ENCODE assay signal across 8 cellular contexts in the genomic region with DNA sequence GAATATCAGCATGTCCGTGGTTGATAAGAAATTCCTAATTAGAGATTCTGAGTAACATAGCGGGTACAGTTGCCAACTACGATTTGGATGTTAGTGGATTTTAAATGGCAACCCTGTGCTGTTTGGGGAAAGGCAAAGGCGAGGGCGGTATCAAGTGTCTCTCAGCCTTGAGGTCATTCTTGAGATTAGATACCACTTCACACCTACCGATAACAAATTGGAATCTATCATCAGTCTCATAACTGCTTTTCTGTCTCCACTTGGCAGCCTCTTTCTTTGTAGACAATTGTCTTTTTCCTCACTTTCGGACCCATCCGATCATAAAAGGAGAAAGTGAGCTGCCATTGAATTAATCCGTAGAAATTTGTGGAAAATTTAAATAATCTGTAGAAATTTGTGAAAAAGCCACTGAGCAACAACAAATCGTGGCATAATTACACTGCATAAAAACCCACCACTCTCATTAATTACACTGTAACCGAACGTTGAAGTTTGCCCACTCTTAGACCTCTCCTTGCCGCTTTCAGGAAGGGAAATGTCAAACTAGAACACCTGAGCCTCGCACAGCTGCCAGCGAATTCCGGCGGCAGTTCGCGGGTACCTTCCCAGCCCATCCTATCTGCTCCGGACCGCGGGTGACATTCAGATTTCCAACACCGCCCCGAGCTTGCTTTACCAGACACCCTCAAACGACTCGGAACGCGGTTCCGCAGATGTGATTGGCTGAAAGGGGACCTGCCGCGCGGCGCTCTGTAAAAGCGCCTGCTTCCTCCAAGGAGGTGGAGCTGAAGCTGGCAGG. TPM values are rescaled to one million over a fixed set of nuclear protein-coding genes. Genes with fewer than 3 reads are reported as not detected.
A peak's percentile ranks its signal among the peaks of the same experiment; 100 is the strongest.
DNase-seq lines count a peak whose midpoint lies in the region; ATAC-seq and TF ChIP-seq lines count a peak whose summit lies in the region.

No MANE protein-coding gene starts in this region.

- H3K9me3 ChIP-seq in AG04450 (ENCODE audit: control insufficient read depth, insufficient read depth, low read length) (no peaks in the 10 kb centered on the region; the same call in 1 of the 2 replicates), IMR-90 (ENCODE audit: control insufficient read depth, insufficient read depth, low read length) (no peaks in the 10 kb centered on the region), ascending aorta (no peaks in the 10 kb centered on the region), psoas muscle (no peaks in the 10 kb centered on the region)

- H3K18ac ChIP-seq in IMR-90 (ENCODE audit: low read depth, low read length), result peak overlapping the region; percentile 37; the same call in 1 of the 2 replicates

- H2BK20ac ChIP-seq in IMR-90 (ENCODE audit: low read depth, low read length), result peak overlapping the region; percentile 43; the same call in 1 of the 2 replicates

- H3K36me3 ChIP-seq in IMR-90 (ENCODE audit: control insufficient read depth, insufficient read depth, low read length) (peaks cover 5% of the 10 kb centered on the region; the same call in 1 of the 2 replicates), ascending aorta (no peaks in the 10 kb centered on the region), psoas muscle (ENCODE audit: insufficient read depth in 1 of 2, low read depth in 1 of 2) (no peaks in the 10 kb centered on the region)

- peak overlapping the region; percentile 92 for H3K4me3 ChIP-seq in AG04450 (ENCODE audit: low read depth, low read length)
- H3K4me3 ChIP-seq in IMR-90 (ENCODE audit: insufficient read depth, low read depth, low read length), result peak overlapping the region; percentile 81
- H3K4me3 ChIP-seq in ascending aorta, result peak overlapping the region; percentile 67 to 94
- H3K4me3 ChIP-seq in psoas muscle, result peak overlapping the region; percentile 92

- BruUV-seq in IMR-90 (replicated peaks; lab: Mats Ljungman, UMichigan), result TSS peak; percentile 89

- peak overlapping the region; percentile 64 for H3K56ac ChIP-seq in IMR-90 (ENCODE audit: extremely low read depth, insufficient read depth, low read length)

- peak overlapping the region; percentile 96 for H3K4me2 ChIP-seq in IMR-90 (ENCODE audit: low read depth, low read length)

- H3K23ac ChIP-seq in IMR-90 (ENCODE audit: low read depth, low read length), result peak overlapping the region; percentile 69

- H4K20me1 ChIP-seq in IMR-90 (ENCODE audit: insufficient read depth, low read length), result peaks cover 32% of the 10 kb centered on the region

- CTCF ChIA-PET in AG04450 (lab: Charles Lee), result interaction anchor here (0.6 to 5.4 kb wide), 20 partner anchors 7 to 1591 kb away, joined by 3 to 38 read pairs (median 4); no protein-coding TSS in a partner anchor
- CTCF ChIA-PET in IMR-90 (lab: Yijun Ruan, JAX), result interaction anchor here (0.6 to 2.2 kb wide), 3 partner anchors 23 to 1848 kb away, joined by 3 to 6 read pairs (median 6); no protein-coding TSS in a partner anchor

- no peak overlapping the region for H2BK15ac ChIP-seq in IMR-90 (ENCODE audit: low read depth, low read length)

- TF ChIP-seq POLR2A in IMR-90 (IDR thresholded peaks at IDR 0.05; ENCODE audit: low read depth, low read length), result no peak

- H3K14ac ChIP-seq in IMR-90 (replicated peaks; ENCODE audit: low read depth, low read length), result peak overlapping the region; percentile 60

- ATAC-seq in IMR-90 (ENCODE audit: low read depth), result peak; percentile 28
- peak; percentile 65 to 70 (median 68) for ATAC-seq in psoas muscle

- dilution Hi-C loops in IMR-90 (cut with HindIII; ENCODE audit: low sequenced_read_pairs, unreplicated experiment), result no loop called here

- no peak for TF ChIP-seq RAD21 in IMR-90 (IDR thresholded peaks at IDR 0.05; ENCODE audit: low read length)

- H2BK120ac ChIP-seq in IMR-90 (ENCODE audit: low read depth, low read length), result peak overlapping the region; percentile 20; the same call in 1 of the 2 replicates

- peaks cover 0 to 10% of the 10 kb centered on the region in 2 experiments; a peak in 2 of 4 replicates for H3K79me1 ChIP-seq in IMR-90 (ENCODE audit: low read depth in 1 of 2, low read length in 2 of 2)

- peak overlapping the region; percentile 48 for H2AK5ac ChIP-seq in IMR-90 (ENCODE audit: low read depth, low read length)

- peak overlapping the region; percentile 88 for H2BK5ac ChIP-seq in IMR-90 (ENCODE audit: low read depth, low read length, poor library complexity, severe bottlenecking)

- POLR2A ChIA-PET in AG04450 (lab: Yijun Ruan, JAX) (interaction anchor here (0.6 to 1.7 kb wide), 2 partner anchors 676 to 1238 kb away, joined by 6 to 7 read pairs; no protein-coding TSS in a partner anchor), IMR-90 (lab: Charles Lee; ENCODE audit: unreplicated experiment) (interaction anchor here (0.5 to 1.0 kb wide), 10 partner anchors 137 to 1397 kb away, joined by 3 to 11 read pairs (median 4); no protein-coding TSS in a partner anchor)

- peak overlapping the region; percentile 3 to 47 for H4K8ac ChIP-seq in IMR-90 (ENCODE audit: low read depth in 2 of 2, low read length in 2 of 2)

- no peaks in the 10 kb centered on the region for H3K27me3 ChIP-seq in AG04450 (ENCODE audit: control insufficient read depth, insufficient read depth, low read length)
- no peaks in the 10 kb centered on the region for H3K27me3 ChIP-seq in IMR-90 (ENCODE audit: control insufficient read depth, insufficient read depth, low read length)
- no peaks in the 10 kb centered on the region for H3K27me3 ChIP-seq in ascending aorta
- H3K27me3 ChIP-seq in psoas muscle (ENCODE audit: insufficient read depth in 3 of 3, low read length in 2 of 3), result no peaks in the 10 kb centered on the region

- peak overlapping the region; percentile 79 for H3K9ac ChIP-seq in IMR-90 (ENCODE audit: low read depth, low read length)

- H2AK9ac ChIP-seq in IMR-90 (replicated peaks; ENCODE audit: low read depth, low read length, poor library complexity), result peak overlapping the region; percentile 12

- in situ Hi-C loops in IMR-90 (cut with MboI; ENCODE audit: low sequenced_read_pairs), result loop anchor here (10.0 kb wide), 1 partner anchor 1588 kb away; a partner anchor contains a TSS

- no peak overlapping the region for H4K91ac ChIP-seq in IMR-90 (ENCODE audit: insufficient read depth, low read depth, low read length)

- DNase-seq in AG04450 (ENCODE audit: low read depth, low spot score), result no peak
- peak; percentile 13 for DNase-seq in GM19238 (ENCODE audit: insufficient read length, low spot score)
- DNase-seq in IMR-90, result no peak
- peak; percentile 96 for DNase-seq in SK-N-DZ (ENCODE audit: low spot score)
- peak; percentile 33 to 87 for DNase-seq in ascending aorta (ENCODE audit: low spot score in 2 of 2)
- DNase-seq in hypothalamus (lab: John Stamatoyannopoulos, UW), result peak in 38 of 51 donors; percentile 9 to 88 (median 62)
- DNase-seq in psoas muscle, result peak; percentile 77 to 85
- no peak for DNase-seq in retina

- H3K27ac ChIP-seq in AG04450 (ENCODE audit: low read depth, low read length), result peak overlapping the region; percentile 83
- H3K27ac ChIP-seq in IMR-90 (ENCODE audit: insufficient read depth, low read length), result peak overlapping the region; percentile 78
- peak overlapping the region; percentile 88 to 91 for H3K27ac ChIP-seq in ascending aorta
- peak overlapping the region; percentile 97 for H3K27ac ChIP-seq in psoas muscle

- peak overlapping the region; percentile 14; the same call in 1 of the 2 replicates for H4K5ac ChIP-seq in IMR-90 (ENCODE audit: low read depth, low read length)

- H3K4me1 ChIP-seq in IMR-90 (ENCODE audit: control insufficient read depth, insufficient read depth, low read length), result peaks cover 2% of the 10 kb centered on the region; the same call in 1 of the 2 replicates
- H3K4me1 ChIP-seq in ascending aorta, result peaks cover 0 to 16% of the 10 kb centered on the region in 2 donors
- H3K4me1 ChIP-seq in psoas muscle, result peaks cover 35% of the 10 kb centered on the region

- peak overlapping the region; percentile 73; the same call in 1 of the 2 replicates for H3K4ac ChIP-seq in IMR-90 (ENCODE audit: low read depth, low read length)

- no peak overlapping the region for H2AFZ ChIP-seq in IMR-90 (replicated peaks; ENCODE audit: low read length, poor library complexity)

- intact Hi-C loops in IMR-90 (cut with micrococcal nuclease) (loop anchor here (1.0 to 10.0 kb wide), 5 partner anchors 262 to 1605 kb away; a partner anchor contains a TSS), ascending aorta (cut with DNase I) (loop anchor here (1.0 to 10.0 kb wide), 6 partner anchors 24 to 1965 kb away; a partner anchor contains a TSS), psoas muscle (cut with DNase I) (loop anchor here in 1 of 2 donors (5.0 to 10.0 kb wide), 2 partner anchors 152 to 1590 kb away; a partner anchor contains a TSS)

- no peaks in the 10 kb centered on the region; the same call in 1 of the 2 replicates for H3K9me1 ChIP-seq in IMR-90 (ENCODE audit: insufficient read depth, low read length)

- 6% methylated on average over 3 of the region's 34 CpGs; no CpG with 5 or more reads in 1 of the 2 experiments for WGBS in IMR-90 (ENCODE audit: extremely low coverage in 2 of 2, insufficient read length in 1 of 2), 2 experiments
- WGBS in psoas muscle, 3 donors, result 6 to 8% (median 6%) methylated on average over 34 of the region's 34 CpGs

- TF ChIP-seq CTCF in AG04450 (IDR thresholded peaks at IDR 0.05; ENCODE audit: low read depth, low read length) (no peak), IMR-90 (conservative IDR thresholded peaks at IDR 0.05; ENCODE audit: low read depth, low read length) (no peak), ascending aorta (IDR thresholded peaks at IDR 0.05) (no peak), psoas muscle (IDR thresholded peaks at IDR 0.05) (no peak)

TF ChIP-seq in IMR-90, 13 proteins besides CTCF, POLR2A, EP300 and RAD21:
- TF ChIP-seq RCOR1 (IDR thresholded peaks at IDR 0.05; ENCODE audit: insufficient replicate concordance, low read length) (no peak), CHD1 (IDR thresholded peaks at IDR 0.05; ENCODE audit: low read depth, low read length) (peak; percentile 93)

RNA-seq across cellular contexts. Expression of a gene that starts 0.8 kb away (rescaled TPM):
- polyA plus RNA-seq in AG04450 (2011; rRNA removed) (53.6 and 57.7 TPM in 2 replicates), IMR-90 (2012; rRNA removed) (128 and 129 TPM in 2 replicates), psoas muscle (10 to 100 TPM in 1 of 3 donors, 1 to 10 TPM in 2; 8.2 to 12.9 (median 8.2) TPM)
- 81.7 and 99.1 TPM in 2 replicates for polyA minus RNA-seq in AG04450 (2011; rRNA and poly(A)+ RNA removed)
- total RNA-seq in IMR-90 (2012; rRNA removed) (74.4 and 83.0 TPM in 2 replicates), ascending aorta (20.9 TPM), psoas muscle (10 to 100 TPM; 14.1 to 25.7 (median 23.6) TPM)
- 104 and 165 TPM in 2 replicates for polyA plus RNA-seq in IMR-90 (2012; cell fraction: cytosol; rRNA removed)
- polyA plus RNA-seq in IMR-90 (2012; cell fraction: nucleus; rRNA removed; ENCODE audit: low replicate concordance), result 301 and 527 TPM in 2 replicates
- 25.6 and 29.0 TPM in 2 replicates for polyA plus RNA-seq in SK-N-DZ (2014; cell fraction: cytosol; rRNA removed)
- 31.1 and 46.0 TPM in 2 replicates for polyA plus RNA-seq in SK-N-DZ (2014; cell fraction: nucleus; rRNA removed)

Comparison
In these comparisons a context has a peak if more than half of its experiments do, and no peak if none do; other contexts are left out.
1. DNase-seq: peak in GM19238 (single experiment), SK-N-DZ (single experiment), ascending aorta (2 of 2), hypothalamus (38 of 51) and psoas muscle (2 of 2); none in AG04450 (single experiment), IMR-90 (single experiment) and retina (single experiment).
2. Peak in every context shown above with its lines, with median percentiles within 50 percentile points of each other: H3K27ac ChIP-seq and H3K4me3 ChIP-seq.